In genomic region chr4:78661923-78662521, GRCh38 we compare ENCODE assay signal across 8 cellular contexts.
DNase-seq lines count a peak whose midpoint lies in the region; ATAC-seq and TF ChIP-seq lines count a peak whose summit lies in the region.

No MANE protein-coding gene starts in this region.

- no peaks in the 10 kb centered on the region for H3K36me3 ChIP-seq in breast epithelium
- no peaks in the 10 kb centered on the region for H3K36me3 ChIP-seq in ovary

- WGBS in ovary, 3 donors: 20 to 28% (median 20%) methylated on average over 3 of the region's 3 CpGs

- H3K4me1 ChIP-seq in breast epithelium (peaks cover 0 to 4% of the 10 kb centered on the region in 2 donors), ovary (ENCODE audit: insufficient read depth) (no peaks in the 10 kb centered on the region)

- H3K27ac Mint-ChIP-seq in nephron progenitor cell: peak overlapping the region; percentile 70

- no peak overlapping the region for H3K4me3 ChIP-seq in breast epithelium
- no peak overlapping the region for H3K4me3 ChIP-seq in ovary

- peak; percentile 57 for DNase-seq in GM04503 (ENCODE audit: low read depth)
- DNase-seq in breast epithelium (ENCODE audit: low spot score in 2 of 2): no peak
- no peak for DNase-seq in nephron progenitor cell
- DNase-seq in NCI-H1436 treated with DMSO at 0.1 percent for 48 hours (lab: John Stamatoyannopoulos, UW): no peak
- DNase-seq in ovary: no peak
- no peak for DNase-seq in SW480 (ENCODE audit: low spot score)

- ATAC-seq in GM21360 (IDR thresholded peaks at IDR 0.05; ENCODE audit: unreplicated experiment): peak; percentile 72
- ATAC-seq in HG03558 (IDR thresholded peaks at IDR 0.05; ENCODE audit: extremely low read depth, unreplicated experiment): peak; percentile 51

- no peak for TF ChIP-seq CTCF in breast epithelium (IDR thresholded peaks at IDR 0.05)
- TF ChIP-seq CTCF in nephron progenitor cell (IDR thresholded peaks at IDR 0.05): no peak
- no peak for TF ChIP-seq CTCF in ovary (IDR thresholded peaks at IDR 0.05)

- H3K27me3 ChIP-seq in breast epithelium: no peaks in the 10 kb centered on the region
- no peaks in the 10 kb centered on the region for H3K27me3 ChIP-seq in ovary

- no peaks in the 10 kb centered on the region for H3K9me3 Mint-ChIP-seq in nephron progenitor cell

- H3K27ac ChIP-seq in breast epithelium (peak overlapping the region; percentile 54 to 60), ovary (no peak overlapping the region)

- TF ChIP-seq POLR2A in breast epithelium (IDR thresholded peaks at IDR 0.05) (no peak), ovary (IDR thresholded peaks at IDR 0.05) (no peak)

- no peaks in the 10 kb centered on the region for H3K36me3 Mint-ChIP-seq in nephron progenitor cell (ENCODE audit: low read depth)

- H3K4me3 Mint-ChIP-seq in nephron progenitor cell: no peak overlapping the region

- H3K27me3 Mint-ChIP-seq in nephron progenitor cell (ENCODE audit: low read depth, poor library complexity): peaks cover 3% of the 10 kb centered on the region

- intact Hi-C loops in breast epithelium (cut with DNase I; ENCODE audit: low total_unique reads): no loop called here
- intact Hi-C loops in ovary (cut with DNase I): no loop called here

- peaks cover 28% of the 10 kb centered on the region for H3K4me1 Mint-ChIP-seq in nephron progenitor cell

- no peak for TF ChIP-seq EP300 in ovary (IDR thresholded peaks at IDR 0.05)

- no peaks in the 10 kb centered on the region for H3K9me3 ChIP-seq in breast epithelium
- H3K9me3 ChIP-seq in ovary: no peaks in the 10 kb centered on the region

Comparison
In these comparisons a context has a peak if more than half of its experiments do, and no peak if none do; other contexts are left out.
1. H3K27ac ChIP-seq: peak in breast epithelium (2 of 2); none in ovary (0 of 2).